Comparison of ENCODE assay signal across 24 cellular contexts in genomic region chr1:31532114-31532644, GRCh38. TPM values are rescaled to one million over a fixed set of nuclear protein-coding genes. Genes with fewer than 3 reads are reported as not detected.
"Had no signal": no experiment of that assay in that cellular context is flagged by ENCODE, and none has a peak within 500 bp of the region (broad histone marks: within the 10 kb centered on the region; RNA-seq: fewer than 3 reads in every experiment).

No MANE protein-coding gene starts in this region.

- H3K4me3 Mint-ChIP-seq: activated CD4-positive, alpha-beta T cell treated with anti-CD3 and anti-CD28 coated beads, Interleukin-2, amount 10 ng/mL, durations not matched to agents 7 days and 5 days; naive B cell; neural crest cell; T-cell; T-helper 2 cell treated with Interferon-gamma antibody and Interleukin-4, amounts not matched to agents 5 μg/mL and 100 μg/mL, for 36 hours had no signal

- H3K36me3 Mint-ChIP-seq: activated naive CD4-positive, alpha-beta T cell treated with anti-CD3 and anti-CD28 coated beads, Interleukin-2, amount 50 U/mL, for 72 hours; naive B cell; T-cell had no signal

- H3K27ac ChIP-seq: brain microvascular endothelial cell, gastrocnemius medialis, right lobe of liver, testis, upper lobe of left lung, WERI-Rb-1 had no signal

- H3K4me1 Mint-ChIP-seq: neural crest cell had no signal

- H3K9me3 Mint-ChIP-seq: activated CD4-positive, alpha-beta T cell treated with anti-CD3 and anti-CD28 coated beads, Interleukin-2, amount 10 ng/mL, durations not matched to agents 7 days and 5 days; activated naive CD4-positive, alpha-beta T cell treated with anti-CD3 and anti-CD28 coated beads, Interleukin-2, amount 50 U/mL, for 72 hours; naive B cell; T-cell; T-helper 2 cell treated with Interferon-gamma antibody and Interleukin-4, amounts not matched to agents 5 μg/mL and 100 μg/mL, for 36 hours had no signal

- H3K4me1 ChIP-seq: gastrocnemius medialis, right lobe of liver, testis had no signal

- H3K36me3 ChIP-seq: brain microvascular endothelial cell, gastrocnemius medialis, right lobe of liver, upper lobe of left lung, WERI-Rb-1 had no signal

- H3K27me3 ChIP-seq: right lobe of liver, testis, upper lobe of left lung had no signal

- H3K27ac Mint-ChIP-seq: activated CD4-positive, alpha-beta T cell treated with anti-CD3 and anti-CD28 coated beads, Interleukin-2, amount 10 ng/mL, durations not matched to agents 7 days and 5 days; activated naive CD4-positive, alpha-beta T cell treated with anti-CD3 and anti-CD28 coated beads, Interleukin-2, amount 50 U/mL, for 72 hours; naive B cell; T-cell; T-helper 2 cell treated with Interferon-gamma antibody and Interleukin-4, amounts not matched to agents 5 μg/mL and 100 μg/mL, for 36 hours had no signal

- H3K9me3 ChIP-seq: gastrocnemius medialis, mucosa of descending colon, right lobe of liver, testis, upper lobe of left lung had no signal

- H3K4me3 ChIP-seq: gastrocnemius medialis, mucosa of descending colon, right lobe of liver, testis, upper lobe of left lung had no signal

- ATAC-seq: activated naive CD4-positive, alpha-beta T cell treated with anti-CD3 and anti-CD28 coated beads, Interleukin-2, amount 50 U/mL, for 72 hours; gastrocnemius medialis; mucosa of descending colon; T-cell had no signal

- DNase-seq: activated CD4-positive, alpha-beta T cell treated with anti-CD3 and anti-CD28 coated beads, Interleukin-2, amount 10 ng/mL, durations not matched to agents 7 days and 5 days; activated CD4-positive, CD25-positive, alpha-beta regulatory T cell treated with anti-CD3 and anti-CD28 coated beads, Interleukin-2, amount 50 U/mL, for 72 hours; activated T-cell treated with anti-CD3 and anti-CD28 coated beads, Interleukin-2, amount 50 U/mL, for 1 hour; aorta; brain microvascular endothelial cell; caudate nucleus; dermis blood vessel endothelial cell; effector CD8-positive, alpha-beta T cell; gastrocnemius medialis; hippocampal formation; mucosa of descending colon; naive B cell; occipital lobe; right lobe of liver; small intestine; stimulated activated CD4-positive, alpha-beta T cell treated with anti-CD3 and anti-CD28 coated beads, Interleukin-4, amount 100 ng/mL, for 1 hour; stimulated activated naive CD4-positive, alpha-beta T cell; T-cell; testis; upper lobe of left lung; WERI-Rb-1 had no signal

RNA-seq across cellular contexts. Expression of gene TINAGL1, which starts 44.1 kb away (rescaled TPM):
- total RNA-seq: activated CD4-positive, alpha-beta T cell treated with anti-CD3 and anti-CD28 coated beads, Interleukin-2, amount 10 ng/mL, durations not matched to agents 7 days and 5 days; activated naive CD4-positive, alpha-beta T cell treated with anti-CD3 and anti-CD28 coated beads, Interleukin-2, amount 50 U/mL, for 72 hours; neural crest cell had no signal
